In the genomic region with DNA sequence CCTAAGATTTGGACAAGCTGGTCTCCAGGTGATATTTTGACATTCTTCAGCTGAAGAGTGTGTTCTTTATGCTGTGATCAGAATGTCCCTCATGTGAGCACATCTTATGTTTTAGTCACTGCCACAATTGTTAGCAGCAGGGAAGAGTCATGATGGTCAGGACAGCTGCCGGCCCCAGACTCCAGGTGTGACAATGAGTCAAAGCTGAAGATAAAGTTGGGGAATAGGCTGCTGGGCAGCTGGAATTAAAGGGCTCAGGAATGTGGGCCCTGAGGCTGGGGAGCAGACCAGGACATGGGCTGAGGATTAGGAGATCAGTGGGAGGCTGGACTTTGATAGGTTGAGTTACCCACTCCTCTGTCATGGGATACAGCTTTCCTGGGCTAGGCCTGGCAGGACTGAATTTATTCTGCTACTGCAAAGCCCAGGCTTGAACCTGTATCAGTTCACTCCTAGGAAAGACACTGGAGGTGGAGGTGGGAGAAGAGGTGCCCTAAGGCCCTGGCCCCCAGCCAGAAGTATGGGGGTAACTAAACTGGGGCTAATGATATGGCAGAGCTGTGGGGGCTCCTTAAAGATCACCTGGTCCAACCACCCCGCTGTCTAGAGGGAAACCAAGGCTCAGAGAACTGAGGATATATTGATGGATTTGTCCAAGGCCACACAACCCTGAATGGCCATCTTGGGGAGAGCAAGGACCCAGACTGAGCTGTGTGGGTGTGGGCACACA, we compare ENCODE assay signal across 24 cellular contexts.
"Had no signal": no experiment of that assay in that cellular context is flagged by ENCODE, and none has a peak within 500 bp of the region (broad histone marks: within the 10 kb centered on the region; RNA-seq: fewer than 3 reads in every experiment).

No MANE protein-coding gene starts in this region.

- H3K27me3 ChIP-seq: body of pancreas, esophagus squamous epithelium, gastroesophageal sphincter, neural progenitor cell, tibial artery, uterus had no signal

- H3K9ac ChIP-seq: neural progenitor cell had no signal

- H3K4me3 ChIP-seq: body of pancreas, esophagus squamous epithelium, gastroesophageal sphincter, neural progenitor cell, psoas muscle, skin epidermis, tibial artery, uterus had no signal

- H3K36me3 Mint-ChIP-seq: activated CD8-positive, alpha-beta memory T cell treated with anti-CD3 and anti-CD28 coated beads, Interleukin-2, amount 10 ng/mL, durations not matched to agents 7 days and 5 days; neural progenitor cell had no signal

- H3K36me3 ChIP-seq: esophagus squamous epithelium, gastroesophageal sphincter, neural progenitor cell, tibial artery, uterus had no signal

- H3K4me1 Mint-ChIP-seq: activated CD4-positive, alpha-beta T cell treated with anti-CD3 and anti-CD28 coated beads, Interleukin-2, amount 10 ng/mL, durations not matched to agents 24 days and 14 days; activated CD8-positive, alpha-beta memory T cell treated with anti-CD3 and anti-CD28 coated beads, Interleukin-2, amount 10 ng/mL, durations not matched to agents 7 days and 5 days; activated naive CD8-positive, alpha-beta T cell treated with anti-CD3 and anti-CD28 coated beads, Interleukin-2, amount 50 U/mL, for 24 hours; naive thymus-derived CD8-positive, alpha-beta T cell; neural progenitor cell had no signal

- H3K9me3 Mint-ChIP-seq: activated CD4-positive, alpha-beta T cell treated with anti-CD3 and anti-CD28 coated beads, Interleukin-2, amount 10 ng/mL, durations not matched to agents 24 days and 14 days; activated CD8-positive, alpha-beta T cell treated with anti-CD3 and anti-CD28 coated beads for 36 hours; activated naive CD8-positive, alpha-beta T cell treated with anti-CD3 and anti-CD28 coated beads, Interleukin-2, amount 50 U/mL, for 24 hours; stimulated activated naive CD8-positive, alpha-beta T cell treated with anti-CD3 and anti-CD28 coated beads, Interleukin-15, Interleukin-2, amounts not matched to agents 100 ng/mL and 50 ng/mL, for 24 hours had no signal

- H3K27ac ChIP-seq: body of pancreas, esophagus squamous epithelium, gastroesophageal sphincter, neural progenitor cell, psoas muscle, skin epidermis, tibial artery, uterus had no signal

- H3K27me3 Mint-ChIP-seq: activated CD4-positive, alpha-beta T cell treated with anti-CD3 and anti-CD28 coated beads, Interleukin-2, amount 10 ng/mL, durations not matched to agents 24 days and 14 days; activated naive CD8-positive, alpha-beta T cell treated with anti-CD3 and anti-CD28 coated beads, Interleukin-2, amount 50 U/mL, for 24 hours had no signal

- DNase-seq: activated CD4-positive, alpha-beta T cell treated with anti-CD3 and anti-CD28 coated beads, Interleukin-2, amount 10 ng/mL, durations not matched to agents 24 days and 14 days; activated CD8-positive, alpha-beta memory T cell treated with anti-CD3 and anti-CD28 coated beads, Interleukin-2, amount 10 ng/mL, durations not matched to agents 7 days and 5 days; activated CD8-positive, alpha-beta T cell treated with anti-CD3 and anti-CD28 coated beads for 36 hours; activated effector memory CD4-positive, alpha-beta T cell treated with anti-CD3 and anti-CD28 coated beads, Interleukin-2, amount 50 U/mL, for 16 hours; activated naive CD4-positive, alpha-beta T cell treated with anti-CD3 and anti-CD28 coated beads, Interleukin-2, amount 50 U/mL, for 16 hours; activated naive CD8-positive, alpha-beta T cell treated with anti-CD3 and anti-CD28 coated beads, Interleukin-2, amount 50 U/mL, for 24 hours; activated T-cell treated with anti-CD3 and anti-CD28 coated beads for 4 hours; body of pancreas; caudate nucleus; esophagus squamous epithelium; hypothalamus; left cardiac atrium; naive thymus-derived CD8-positive, alpha-beta T cell; psoas muscle; right cardiac atrium; stimulated activated CD4-positive, alpha-beta T cell treated with anti-CD3 and anti-CD28 coated beads, Interleukin-1b, Interleukin-23, amount 100 ng/mL, for 48 hours; substantia nigra; tibial artery; uterus had no signal

- ATAC-seq: activated CD4-positive, CD25-positive, alpha-beta regulatory T cell treated with anti-CD3 and anti-CD28 coated beads, Interleukin-2, amount 50 U/mL, for 24 hours; activated CD8-positive, alpha-beta memory T cell treated with anti-CD3 and anti-CD28 coated beads, Interleukin-2, amount 10 ng/mL, durations not matched to agents 7 days and 5 days; activated CD8-positive, alpha-beta T cell treated with anti-CD3 and anti-CD28 coated beads for 36 hours; activated naive CD8-positive, alpha-beta T cell treated with anti-CD3 and anti-CD28 coated beads, Interleukin-2, amount 50 U/mL, for 24 hours; body of pancreas; gastroesophageal sphincter; left cardiac atrium; naive thymus-derived CD8-positive, alpha-beta T cell; psoas muscle; right cardiac atrium had no signal

- H3K4me3 Mint-ChIP-seq: activated CD4-positive, alpha-beta T cell treated with anti-CD3 and anti-CD28 coated beads, Interleukin-2, amount 10 ng/mL, durations not matched to agents 24 days and 14 days; activated CD8-positive, alpha-beta memory T cell treated with anti-CD3 and anti-CD28 coated beads, Interleukin-2, amount 10 ng/mL, durations not matched to agents 7 days and 5 days; activated CD8-positive, alpha-beta T cell treated with anti-CD3 and anti-CD28 coated beads for 36 hours; activated naive CD8-positive, alpha-beta T cell treated with anti-CD3 and anti-CD28 coated beads, Interleukin-2, amount 50 U/mL, for 24 hours; naive thymus-derived CD8-positive, alpha-beta T cell; neural progenitor cell; stimulated activated naive CD8-positive, alpha-beta T cell treated with anti-CD3 and anti-CD28 coated beads, Interleukin-15, Interleukin-2, amounts not matched to agents 100 ng/mL and 50 ng/mL, for 24 hours had no signal

- H3K9me3 ChIP-seq: body of pancreas, esophagus squamous epithelium, gastroesophageal sphincter, psoas muscle, tibial artery, uterus had no signal

- H3K27ac Mint-ChIP-seq: activated CD4-positive, alpha-beta T cell treated with anti-CD3 and anti-CD28 coated beads, Interleukin-2, amount 10 ng/mL, durations not matched to agents 24 days and 14 days; activated CD8-positive, alpha-beta memory T cell treated with anti-CD3 and anti-CD28 coated beads, Interleukin-2, amount 10 ng/mL, durations not matched to agents 7 days and 5 days; activated CD8-positive, alpha-beta T cell treated with anti-CD3 and anti-CD28 coated beads for 36 hours; activated naive CD8-positive, alpha-beta T cell treated with anti-CD3 and anti-CD28 coated beads, Interleukin-2, amount 50 U/mL, for 24 hours; naive thymus-derived CD8-positive, alpha-beta T cell; neural progenitor cell; stimulated activated naive CD8-positive, alpha-beta T cell treated with anti-CD3 and anti-CD28 coated beads, Interleukin-15, Interleukin-2, amounts not matched to agents 100 ng/mL and 50 ng/mL, for 24 hours had no signal

- H3K4me1 ChIP-seq: body of pancreas, gastroesophageal sphincter, neural progenitor cell, psoas muscle, tibial artery, uterus had no signal
